ENCODE assay signal across 8 cellular contexts in genomic region chr3:50246517-50246954, GRCh38. TPM values are rescaled to one million over a fixed set of nuclear protein-coding genes. Genes with fewer than 3 reads are reported as not detected.
DNase-seq lines count a peak whose midpoint lies in the region; ATAC-seq, FAIRE-seq and TF ChIP-seq lines count a peak whose summit lies in the region.

No MANE protein-coding gene starts in this region.

- peak overlapping the region; percentile 83 for H3K9ac ChIP-seq in skeletal muscle satellite cell (ENCODE audit: low read depth, low read length)

- no peaks in the 10 kb centered on the region for H3K27me3 ChIP-seq in RWPE2 (ENCODE audit: insufficient read depth, poor library complexity, severe bottlenecking)
- H3K27me3 ChIP-seq in cardiac muscle cell = no peaks in the 10 kb centered on the region
- H3K27me3 ChIP-seq in skeletal muscle satellite cell (ENCODE audit: control insufficient read depth, insufficient read depth, low read length) = no peaks in the 10 kb centered on the region

- H3K4me3 ChIP-seq in RWPE2 (ENCODE audit: severe bottlenecking) (no peak overlapping the region), cardiac muscle cell (no peak overlapping the region), skeletal muscle satellite cell (ENCODE audit: low read length) (peak overlapping the region; percentile 10)

- H3K27ac ChIP-seq in RWPE2 (ENCODE audit: poor library complexity, severe bottlenecking) (peak overlapping the region; percentile 93), cardiac muscle cell (peak overlapping the region; percentile 62)

- peak; percentile 92 for FAIRE-seq in GM12891 (lab: Jason Lieb, UNC)

- H3K4me1 ChIP-seq in RWPE2 (ENCODE audit: insufficient read depth, poor library complexity, severe bottlenecking) (peaks cover 39% of the 10 kb centered on the region), cardiac muscle cell (ENCODE audit: low read depth) (peaks cover 18% of the 10 kb centered on the region), skeletal muscle satellite cell (ENCODE audit: control insufficient read depth, insufficient read depth, low read length) (peaks cover 84% of the 10 kb centered on the region)

- TF ChIP-seq POLR2A in GM12891 (IDR thresholded peaks at IDR 0.05; ENCODE audit: low read depth, low read length) = no peak

- peak; percentile 72 for ATAC-seq in HG02870 (IDR thresholded peaks at IDR 0.05; ENCODE audit: unreplicated experiment)
- peak; percentile 80 for ATAC-seq in RWPE2 (ENCODE audit: low read depth)

- TF ChIP-seq CTCF in RWPE2 (IDR thresholded peaks at IDR 0.05; ENCODE audit: poor library complexity, severe bottlenecking) (peak; percentile 82), cardiac muscle cell (IDR thresholded peaks at IDR 0.05; ENCODE audit: low read depth, low read length) (no peak)

- peak; percentile 83 for DNase-seq in GM12891 (ENCODE audit: insufficient read length, low spot score)
- peak; percentile 97 for DNase-seq in RWPE2 (ENCODE audit: low spot score)
- peak; percentile 70 for DNase-seq in activated gamma-delta T cell treated with Interleukin-2 at 50 U/mL for 16 hours
- DNase-seq in cardiac muscle cell (ENCODE audit: low read depth in 1 of 2, low spot score in 1 of 2) = peak in 1 of 2 donors; percentile 92
- no peak for DNase-seq in NCI-H82 treated with DMSO at 0.1 percent for 48 hours (lab: John Stamatoyannopoulos, UW; ENCODE audit: unreplicated experiment)
- DNase-seq in NCI-H1092 treated with DMSO at 0.1 percent for 48 hours (lab: John Stamatoyannopoulos, UW) = no peak

- H3K9me3 ChIP-seq in RWPE2 (ENCODE audit: severe bottlenecking) (no peaks in the 10 kb centered on the region), cardiac muscle cell (ENCODE audit: low read depth) (no peaks in the 10 kb centered on the region), skeletal muscle satellite cell (replicated peaks; ENCODE audit: low read length) (no peaks in the 10 kb centered on the region)

- H3K4me2 ChIP-seq in skeletal muscle satellite cell (ENCODE audit: low read length) = peak overlapping the region; percentile 87

- peaks cover 33% of the 10 kb centered on the region for H3K36me3 ChIP-seq in RWPE2 (ENCODE audit: low read depth)
- H3K36me3 ChIP-seq in cardiac muscle cell = no peaks in the 10 kb centered on the region
- H3K36me3 ChIP-seq in skeletal muscle satellite cell (ENCODE audit: insufficient read depth, low read length) = peaks cover 20% of the 10 kb centered on the region

TF ChIP-seq in GM12891, 5 proteins besides CTCF, POLR2A, EP300 and RAD21:
- TF ChIP-seq SPI1 (IDR thresholded peaks at IDR 0.05; ENCODE audit: low read depth, low read length) (peak; percentile 53), TAF1 (IDR thresholded peaks at IDR 0.05; ENCODE audit: low read depth, low read length) (no peak)

RNA-seq across cellular contexts. Expression of gene GNAI2, which starts 10.5 kb away (rescaled TPM):
- 177 TPM for polyA plus RNA-seq in GM12891 (2012; ENCODE audit: low read depth, missing spikeins)
- 160 and 179 TPM in 2 replicates for total RNA-seq in cardiac muscle cell
- 255 and 285 TPM in 2 replicates for polyA plus RNA-seq in cardiac muscle cell
- 223 and 229 TPM in 2 replicates for total RNA-seq in skeletal muscle satellite cell (2012; rRNA removed)

RNA-seq across cellular contexts. Expression of gene SEMA3B, which starts 22.4 kb away (rescaled TPM):
- 0.35 TPM for polyA plus RNA-seq in GM12891 (2012; ENCODE audit: low read depth, missing spikeins)
- total RNA-seq in cardiac muscle cell = 16.7 and 25.9 TPM in 2 replicates
- polyA plus RNA-seq in cardiac muscle cell = 20.6 and 23.1 TPM in 2 replicates
- 0.51 and 1.5 TPM in 2 replicates for total RNA-seq in skeletal muscle satellite cell (2012; rRNA removed)

RNA-seq across cellular contexts. Expression of gene LSMEM2, which starts 32.4 kb away (rescaled TPM):
- not detected for polyA plus RNA-seq in GM12891 (2012; ENCODE audit: low read depth, missing spikeins)
- 26.4 and 29.2 TPM in 2 replicates for total RNA-seq in cardiac muscle cell
- polyA plus RNA-seq in cardiac muscle cell = 16.4 and 18.1 TPM in 2 replicates
- total RNA-seq in skeletal muscle satellite cell (2012; rRNA removed) = 0.87 TPM in 1 of 2 replicates, not detected in the other

RNA-seq across cellular contexts. Expression of gene SLC38A3, which starts 41.5 kb away (rescaled TPM):
- not detected for polyA plus RNA-seq in GM12891 (2012; ENCODE audit: low read depth, missing spikeins)
- total RNA-seq in cardiac muscle cell = 9.5 and 14.7 TPM in 2 replicates
- 13.4 and 18.5 TPM in 2 replicates for polyA plus RNA-seq in cardiac muscle cell
- total RNA-seq in skeletal muscle satellite cell (2012; rRNA removed) = not detected in 2 replicates

RNA-seq across cellular contexts. Expression of gene IFRD2, which starts 45.7 kb away (rescaled TPM):
- polyA plus RNA-seq in GM12891 (2012; ENCODE audit: low read depth, missing spikeins) = 42.6 TPM
- total RNA-seq in cardiac muscle cell = 61.0 and 75.3 TPM in 2 replicates
- 106 and 110 TPM in 2 replicates for polyA plus RNA-seq in cardiac muscle cell
- total RNA-seq in skeletal muscle satellite cell (2012; rRNA removed) = 135 and 160 TPM in 2 replicates

Comparison
In these comparisons a context has a peak if more than half of its experiments do, and no peak if none do; other contexts are left out.
1. DNase-seq: peak in GM12891 (single experiment), RWPE2 (single experiment) and activated gamma-delta T cell treated with Interleukin-2 at 50 U/mL for 16 hours (single experiment); none in NCI-H82 treated with DMSO at 0.1 percent for 48 hours (single experiment) and NCI-H1092 treated with DMSO at 0.1 percent for 48 hours (single experiment).